Comparison of ENCODE assay signal across 16 cellular contexts in genomic region chr16:6018848-6019489, GRCh38.
DNase-seq lines count a peak whose midpoint lies in the region; ATAC-seq and TF ChIP-seq lines count a peak whose summit lies in the region.
"Had no signal": no experiment of that assay in that cellular context is flagged by ENCODE, and none has a peak within 500 bp of the region (broad histone marks: within the 10 kb centered on the region; RNA-seq: fewer than 3 reads in every experiment).

No MANE protein-coding gene starts in this region.

- TF ChIP-seq POLR2A in spleen (IDR thresholded peaks at IDR 0.05) = no peak

- intact Hi-C loops in spleen (cut with DNase I; ENCODE audit: low total_unique reads) = no loop called here

- 4 to 16% (median 7%) methylated on average over 49 to 58 of the region's 59 CpGs for WGBS in spleen, 5 donors

- H3K4me3 ChIP-seq in spleen = no peak overlapping the region
- H3K4me3 ChIP-seq: gastroesophageal sphincter had no signal

- H3K27ac ChIP-seq in caudate nucleus (ENCODE audit: low read depth, low read length) (peak overlapping the region; percentile 73), spleen (no peak overlapping the region)
- H3K27ac ChIP-seq: gastroesophageal sphincter had no signal

- ATAC-seq in HG03469 (IDR thresholded peaks at IDR 0.05; ENCODE audit: unreplicated experiment) = no peak
- ATAC-seq: activated CD8-positive, alpha-beta memory T cell treated with anti-CD3 and anti-CD28 coated beads, Interleukin-2, amount 10 ng/mL, durations not matched to agents 7 days and 5 days; gastroesophageal sphincter; left lobe of liver had no signal

- H3K36me3 ChIP-seq in spleen = no peaks in the 10 kb centered on the region
- H3K36me3 ChIP-seq: gastroesophageal sphincter had no signal

- no peaks in the 10 kb centered on the region for H3K4me1 ChIP-seq in spleen

- peaks cover 0 to 52% (median 28%) of the 10 kb centered on the region in 7 donors for H3K27me3 ChIP-seq in spleen (replicated peaks in 1 of 7)

- TF ChIP-seq CTCF in spleen (IDR thresholded peaks at IDR 0.05 in 8 of 11, conservative IDR thresholded peaks at IDR 0.05 in 3 of 11) = no peak

- DNase-seq in NCI-H1694 (lab: John Stamatoyannopoulos, UW) = peak; percentile 5
- DNase-seq in NCI-H1694 treated with DMSO at 0.1 percent for 48 hours (lab: John Stamatoyannopoulos, UW) = no peak
- DNase-seq in caudate nucleus (lab: John Stamatoyannopoulos, UW) = peak in 16 of 61 donors; percentile 1 to 50 (median 31)
- DNase-seq in iPS-NIHi11 (ENCODE audit: low spot score) = peak; percentile 34
- peak; percentile 76 for DNase-seq in spleen
- no peak for DNase-seq in NCI-H187 treated with DMSO at 0.1 percent for 48 hours (lab: John Stamatoyannopoulos, UW)
- DNase-seq in SHP77 (lab: John Stamatoyannopoulos, UW) = no peak
- DNase-seq: activated CD4-positive, CD25-positive, alpha-beta regulatory T cell treated with anti-CD3 and anti-CD28 coated beads, Interleukin-2, amount 50 U/mL, for 72 hours; activated CD8-positive, alpha-beta memory T cell treated with anti-CD3 and anti-CD28 coated beads, Interleukin-2, amount 10 ng/mL, durations not matched to agents 7 days and 5 days; activated naive CD4-positive, alpha-beta T cell treated with Interleukin-2 at 50 U/mL for 16 hours; naive B cell; NCI-H1436 treated with DMSO at 0.1 percent for 48 hours; NCI-H524 treated with DMSO at 0.1 percent for 48 hours had no signal

- H3K9me3 ChIP-seq in spleen = peaks cover 0 to 28% (median 9%) of the 10 kb centered on the region in 8 donors
- H3K9me3 ChIP-seq: gastroesophageal sphincter had no signal

Comparison
In these comparisons a context has a peak if more than half of its experiments do, and no peak if none do; other contexts are left out.
1. DNase-seq: peak in NCI-H1694 (single experiment), iPS-NIHi11 (single experiment) and spleen (single experiment); none in NCI-H1694 treated with DMSO at 0.1 percent for 48 hours (single experiment), NCI-H187 treated with DMSO at 0.1 percent for 48 hours (single experiment) and SHP77 (0 of 2).